Comparison of ENCODE assay signal across 8 cellular contexts in genomic region chr17:29567362-29568330, GRCh38. TPM values are rescaled to one million over a fixed set of nuclear protein-coding genes. Genes with fewer than 3 reads are reported as not detected.
DNase-seq lines count a peak whose midpoint lies in the region; ATAC-seq and TF ChIP-seq lines count a peak whose summit lies in the region.

No MANE protein-coding gene starts in this region.

- peak overlapping the region; percentile 93 for H3K27ac Mint-ChIP-seq in central memory CD8-positive, alpha-beta T cell (ENCODE audit: low read depth)

- H3K4me3 ChIP-seq in GM12865 (ENCODE audit: low read depth, low read length) (peak overlapping the region; percentile 85), HFF-Myc (replicated peaks; ENCODE audit: low read depth, low read length) (peak overlapping the region; percentile 66), WI38 (ENCODE audit: low read depth, low read length) (peak overlapping the region; percentile 73)

- H3K4me3 Mint-ChIP-seq in central memory CD8-positive, alpha-beta T cell = peak overlapping the region; percentile 97

- peak; percentile 68 for ATAC-seq in central memory CD8-positive, alpha-beta T cell (replicated peaks; ENCODE audit: extremely low read depth, poor library complexity, severe bottlenecking)
- peak; percentile 47 for ATAC-seq in left colon

- intact Hi-C loops in left colon (cut with DNase I, micrococcal nuclease) = no loop called here

- peaks cover 40% of the 10 kb centered on the region for H3K4me1 Mint-ChIP-seq in central memory CD8-positive, alpha-beta T cell

- H3K36me3 Mint-ChIP-seq in central memory CD8-positive, alpha-beta T cell (ENCODE audit: insufficient read depth) = peaks cover 14% of the 10 kb centered on the region

- H3K27me3 Mint-ChIP-seq in central memory CD8-positive, alpha-beta T cell = no peaks in the 10 kb centered on the region

- TF ChIP-seq CTCF in GM12865 (IDR thresholded peaks at IDR 0.05; ENCODE audit: insufficient read depth, low read depth, low read length, missing control alignments) (peak; percentile 59), HFF-Myc (IDR thresholded peaks at IDR 0.05; ENCODE audit: low read depth, low read length, missing control alignments) (no peak), WI38 (IDR thresholded peaks at IDR 0.05; ENCODE audit: low read depth, low read length) (0 out of 2 replicates have a peak, but pooled peaks have one; percentile 12)

- DNase-seq in GM12865 (ENCODE audit: low read depth) (peak; percentile 89), HFF-Myc (ENCODE audit: extremely low read depth, low read depth) (no peak), NCI-H1105 (lab: John Stamatoyannopoulos, UW) (peak; percentile 46), left colon (peak; percentile 79 to 82), NCI-H187 (lab: John Stamatoyannopoulos, UW) (no peak)
- DNase-seq in central memory CD8-positive, alpha-beta T cell (ENCODE audit: low spot score in 2 of 2) = peak; percentile 60 to 61
- DNase-seq in stimulated activated CD4-positive, alpha-beta T cell treated with anti-CD3 and anti-CD28 coated beads, Interleukin-4, amount 100 ng/mL, for 24 hours = peak; percentile 78

- no peaks in the 10 kb centered on the region for H3K9me3 Mint-ChIP-seq in central memory CD8-positive, alpha-beta T cell

RNA-seq across cellular contexts. Expression of gene ABHD15, which starts 0.8 kb away (rescaled TPM):
- total RNA-seq in left colon = 10 to 100 TPM; 19.5 to 24.0 TPM

RNA-seq across cellular contexts. Expression of gene TP53I13, which starts 0.9 kb away (rescaled TPM):
- total RNA-seq in left colon = 10 to 100 TPM; 58.3 to 62.7 TPM

RNA-seq across cellular contexts. Expression of gene GIT1, which starts 21.8 kb away (rescaled TPM):
- 10 to 100 TPM; 30.8 to 33.2 TPM for total RNA-seq in left colon

RNA-seq across cellular contexts. Expression of gene ANKRD13B, which starts 25.3 kb away (rescaled TPM):
- total RNA-seq in left colon = 1 to 10 TPM; 3.8 to 4.1 TPM

RNA-seq across cellular contexts. Expression of gene CORO6, which starts 55.1 kb away (rescaled TPM):
- total RNA-seq in left colon = 1 to 10 TPM; 2.9 to 4.4 TPM

Comparison
In these comparisons a context has a peak if more than half of its experiments do, and no peak if none do; other contexts are left out.
1. DNase-seq: peak in GM12865 (single experiment), NCI-H1105 (single experiment), central memory CD8-positive, alpha-beta T cell (2 of 2), left colon (2 of 2) and stimulated activated CD4-positive, alpha-beta T cell treated with anti-CD3 and anti-CD28 coated beads, Interleukin-4, amount 100 ng/mL, for 24 hours (single experiment); none in HFF-Myc (single experiment) and NCI-H187 (0 of 2).
2. Peak in every context shown above with its lines, with median percentiles within 50 percentile points of each other: H3K4me3 ChIP-seq.